In genomic region chr3:45554001-45554691, GRCh38 we compare ENCODE assay signal across 8 cellular contexts. TPM values are rescaled to one million over a fixed set of nuclear protein-coding genes. Genes with fewer than 3 reads are reported as not detected.
A peak's percentile ranks its signal among the peaks of the same experiment; 100 is the strongest.
DNase-seq lines count a peak whose midpoint lies in the region; ATAC-seq and TF ChIP-seq lines count a peak whose summit lies in the region.

No MANE protein-coding gene starts in this region.

- H3K27me3 ChIP-seq in OCI-LY1 (ENCODE audit: insufficient read depth, low read length): no peaks in the 10 kb centered on the region
- H3K27me3 ChIP-seq in stomach: no peaks in the 10 kb centered on the region
- no peaks in the 10 kb centered on the region for H3K27me3 ChIP-seq in PC-9 (ENCODE audit: insufficient read depth, low read depth)

- H3K4me1 Mint-ChIP-seq in activated CD4-positive, alpha-beta T cell treated with anti-CD3 and anti-CD28 coated beads for 36 hours: peaks cover 5% of the 10 kb centered on the region

- H3K36me3 ChIP-seq in HEK293 (ENCODE audit: control insufficient read depth in 2 of 2, insufficient read depth in 1 of 2, low read length in 2 of 2) (no peaks in the 10 kb centered on the region), OCI-LY1 (ENCODE audit: insufficient read depth, low read length) (no peaks in the 10 kb centered on the region), stomach (no peaks in the 10 kb centered on the region), PC-9 (ENCODE audit: low read depth) (no peaks in the 10 kb centered on the region)

- ATAC-seq in activated CD4-positive, alpha-beta T cell treated with anti-CD3 and anti-CD28 coated beads for 36 hours: no peak

- no peaks in the 10 kb centered on the region for H3K27me3 Mint-ChIP-seq in activated CD4-positive, alpha-beta T cell treated with anti-CD3 and anti-CD28 coated beads for 36 hours

- H3F3A ChIP-seq in OCI-LY1 (ENCODE audit: insufficient read depth, low read length) (no peaks in the 10 kb centered on the region), PC-9 (ENCODE audit: insufficient read depth, low read depth) (peaks cover 23% of the 10 kb centered on the region; the same call in 1 of the 2 replicates)

- DNase-seq in GM12864 (ENCODE audit: low read depth) (peak; percentile 49), cardiac septum (ENCODE audit: low spot score) (peak; percentile 81), stomach (peak; percentile 31), PC-9 (no peak), RKO (ENCODE audit: low spot score) (no peak)
- no peak for DNase-seq in activated CD4-positive, alpha-beta T cell treated with anti-CD3 and anti-CD28 coated beads for 36 hours

- 23 to 51% (median 47%) methylated on average over 4 of the region's 4 CpGs for WGBS in stomach, 5 donors

- no peaks in the 10 kb centered on the region for H3K9me2 ChIP-seq in OCI-LY1 (ENCODE audit: low read depth, low read length)
- no peaks in the 10 kb centered on the region for H3K9me2 ChIP-seq in PC-9 (ENCODE audit: insufficient read depth)

- H3K9ac ChIP-seq in OCI-LY1 (ENCODE audit: low read length): no peak overlapping the region

- no peak for TF ChIP-seq EP300 in stomach (IDR thresholded peaks at IDR 0.05)

- intact Hi-C loops in cardiac septum (cut with DNase I): loop anchor here (5.0 kb wide), 2 partner anchors 38 to 103 kb away; partner anchors contain the start of gene LIMD1
- intact Hi-C loops in stomach (cut with DNase I; ENCODE audit: low total_unique reads): no loop called here
- intact Hi-C loops in activated CD4-positive, alpha-beta T cell treated with anti-CD3 and anti-CD28 coated beads for 36 hours (cut with DNase I, micrococcal nuclease): no loop called here
- intact Hi-C loops in PC-9 (cut with micrococcal nuclease; ENCODE audit: unreplicated experiment): loop anchor here (2.0 kb wide), 1 partner anchor 19 kb away; no protein-coding TSS in a partner anchor

- no peak for TF ChIP-seq POLR2A in stomach (IDR thresholded peaks at IDR 0.05)

- H3K4me3 ChIP-seq in GM12864 (ENCODE audit: low read depth, low read length) (no peak overlapping the region), HEK293 (ENCODE audit: low read depth, low read length) (no peak overlapping the region), OCI-LY1 (ENCODE audit: low read depth, low read length, poor library complexity, severe bottlenecking) (no peak overlapping the region), stomach (no peak overlapping the region), PC-9 (no peak overlapping the region)

- H3K36me3 Mint-ChIP-seq in activated CD4-positive, alpha-beta T cell treated with anti-CD3 and anti-CD28 coated beads for 36 hours (ENCODE audit: low read depth): peaks cover under 1% of the 10 kb centered on the region

- no peaks in the 10 kb centered on the region for H4K20me1 ChIP-seq in OCI-LY1 (ENCODE audit: insufficient read depth, low read length)
- no peaks in the 10 kb centered on the region for H4K20me1 ChIP-seq in PC-9 (ENCODE audit: insufficient read depth)

- POLR2A ChIA-PET in HEK293 (lab: Yijun Ruan, JAX) (no interaction called here), PC-9 (lab: Charles Lee; ENCODE audit: unreplicated experiment) (no interaction called here)
- POLR2A ChIA-PET in activated CD4-positive, alpha-beta T cell treated with anti-CD3 and anti-CD28 coated beads for 36 hours (lab: Charles Lee): no interaction called here

- no peaks in the 10 kb centered on the region for H3K9me3 Mint-ChIP-seq in activated CD4-positive, alpha-beta T cell treated with anti-CD3 and anti-CD28 coated beads for 36 hours (ENCODE audit: low read depth)

- H3K27ac Mint-ChIP-seq in activated CD4-positive, alpha-beta T cell treated with anti-CD3 and anti-CD28 coated beads for 36 hours: no peak overlapping the region

- H2AFZ ChIP-seq in OCI-LY1 (ENCODE audit: low read length) (no peak overlapping the region), PC-9 (no peak overlapping the region)

- H3K4me1 ChIP-seq in HEK293 (ENCODE audit: control insufficient read depth, insufficient read depth, low read length): no peaks in the 10 kb centered on the region
- H3K4me1 ChIP-seq in OCI-LY1 (ENCODE audit: insufficient read depth, low read length, severe bottlenecking): peaks cover 44% of the 10 kb centered on the region
- peaks cover 31 to 43% (median 34%) of the 10 kb centered on the region in 4 donors for H3K4me1 ChIP-seq in stomach
- H3K4me1 ChIP-seq in PC-9 (replicated peaks; ENCODE audit: insufficient read depth): peaks cover 53% of the 10 kb centered on the region

- H3K4me3 Mint-ChIP-seq in activated CD4-positive, alpha-beta T cell treated with anti-CD3 and anti-CD28 coated beads for 36 hours: no peak overlapping the region

- H3K27ac ChIP-seq in HEK293 (ENCODE audit: extremely low read depth, low read depth, low read length) (no peak overlapping the region), OCI-LY1 (ENCODE audit: low read depth, low read length, poor library complexity, severe bottlenecking) (peak overlapping the region; percentile 81), stomach (peak overlapping the region in 3 of 5 donors; percentile 24 to 39 (median 24)), PC-9 (no peak overlapping the region)

- BruUV-seq in PC-9 (replicated peaks; lab: Mats Ljungman, UMichigan): no TSS peak

- CTCF ChIA-PET in HEK293 (lab: Yijun Ruan, JAX) (no interaction called here), PC-9 (lab: Charles Lee) (interaction anchor here (0.7 to 1.0 kb wide), 2 partner anchors 55 to 116 kb away, joined by 3 to 4 read pairs; no protein-coding TSS in a partner anchor)
- CTCF ChIA-PET in activated CD4-positive, alpha-beta T cell treated with anti-CD3 and anti-CD28 coated beads for 36 hours (lab: Charles Lee): interaction anchor here (1.3 to 1.4 kb wide), 2 partner anchors 10 to 43 kb away, joined by 3 read pairs; no protein-coding TSS in a partner anchor

- H3K4me2 ChIP-seq in OCI-LY1 (ENCODE audit: low read length): peak overlapping the region; percentile 25; the same call in 1 of the 2 replicates
- H3K4me2 ChIP-seq in PC-9: no peak overlapping the region; the same call in 1 of the 2 replicates

- H3K9me3 ChIP-seq in HEK293 (ENCODE audit: control insufficient read depth, insufficient read depth, low read depth, low read length): no peaks in the 10 kb centered on the region
- H3K9me3 ChIP-seq in OCI-LY1 (ENCODE audit: low read length): no peaks in the 10 kb centered on the region
- no peaks in the 10 kb centered on the region for H3K9me3 ChIP-seq in stomach
- H3K9me3 ChIP-seq in PC-9 (ENCODE audit: insufficient read depth, low read depth): no peaks in the 10 kb centered on the region

- H3K79me2 ChIP-seq in OCI-LY1 (ENCODE audit: insufficient read depth, low read length) (no peaks in the 10 kb centered on the region), PC-9 (ENCODE audit: low read depth) (no peaks in the 10 kb centered on the region)

- TF ChIP-seq CTCF in GM12864 (IDR thresholded peaks at IDR 0.05; ENCODE audit: low read depth, low read length, missing control alignments) (no peak), HEK293 (tag by site-specific recombination; IDR thresholded peaks at IDR 0.05) (no peak), OCI-LY1 (IDR thresholded peaks at IDR 0.05; ENCODE audit: low read length) (no peak), stomach (IDR thresholded peaks at IDR 0.05) (no peak), PC-9 (conservative IDR thresholded peaks at IDR 0.05) (no peak)

TF ChIP-seq in HEK293, 187 proteins besides CTCF, POLR2A, EP300 and RAD21:
- TF ChIP-seq EGR2 (tag by site-specific recombination; IDR thresholded peaks at IDR 0.05; ENCODE audit: low read depth) (peak; percentile 17; the same call in 1 of the 2 replicates), ZFHX2 (tag by site-specific recombination; conservative IDR thresholded peaks at IDR 0.05) (peak; percentile 53; the same call in 1 of the 2 replicates), ZBTB21 (tag by site-specific recombination; IDR thresholded peaks at IDR 0.05) (no peak)
TF ChIP-seq in HEK293: peak in this region for 2.

RNA-seq across cellular contexts. Expression of gene LIMD1, which starts 40.4 kb away (rescaled TPM):
- total RNA-seq in cardiac septum (30.5 TPM), stomach (10 to 100 TPM; 10.1 to 91.1 (median 25.3) TPM), PC-9 (2021) (32.4 and 32.9 TPM in 2 replicates)
- polyA plus RNA-seq in stomach: 1 to 10 TPM; 2.3 to 3.7 (median 3.4) TPM
- total RNA-seq in activated CD4-positive, alpha-beta T cell treated with anti-CD3 and anti-CD28 coated beads for 36 hours: 10 to 100 TPM; 20.1 to 22.9 TPM

Comparison
In these comparisons a context has a peak if more than half of its experiments do, and no peak if none do; other contexts are left out.
1. DNase-seq: peak in GM12864 (single experiment), cardiac septum (single experiment) and stomach (single experiment); none in activated CD4-positive, alpha-beta T cell treated with anti-CD3 and anti-CD28 coated beads for 36 hours (single experiment), PC-9 (0 of 2) and RKO (single experiment).
2. H3K27ac ChIP-seq: peak in OCI-LY1 (single experiment) and stomach (3 of 5); none in HEK293 (single experiment) and PC-9 (single experiment).
3. intact Hi-C loops: an anchor here in cardiac septum (5.0 kb wide) and PC-9 (2.0 kb wide); none called in stomach and activated CD4-positive, alpha-beta T cell treated with anti-CD3 and anti-CD28 coated beads for 36 hours.